In genomic region chr16:54942353-54942943, GRCh38 we compare ENCODE assay signal across 1 cellular context.
TF ChIP-seq lines count a peak whose summit lies in the region.

No MANE protein-coding gene starts in this region.

TF ChIP-seq in H1, 55 proteins besides CTCF, POLR2A, EP300 and RAD21:
- TF ChIP-seq MAX (IDR thresholded peaks at IDR 0.05) = no peak
- TF ChIP-seq PHF8 (conservative IDR thresholded peaks at IDR 0.05; ENCODE audit: low read depth, low read length) = no peak
- TF ChIP-seq RFX5 (IDR thresholded peaks at IDR 0.05; ENCODE audit: borderline replicate concordance, low read depth, low read length) = no peak
- no peak for TF ChIP-seq GABPA (IDR thresholded peaks at IDR 0.05; ENCODE audit: borderline replicate concordance, insufficient read depth, low read length)
- no peak for TF ChIP-seq POU5F1 (IDR thresholded peaks at IDR 0.05; ENCODE audit: low read depth, low read length)
- no peak for TF ChIP-seq RBBP5 (IDR thresholded peaks at IDR 0.05; ENCODE audit: borderline replicate concordance, low read depth, low read length)
- TF ChIP-seq NRF1 (IDR thresholded peaks at IDR 0.05; ENCODE audit: low read depth, low read length) = no peak
- no peak for TF ChIP-seq KDM1A (IDR thresholded peaks at IDR 0.05; ENCODE audit: borderline replicate concordance, low read length)
- TF ChIP-seq CHD7 (IDR thresholded peaks at IDR 0.05; ENCODE audit: insufficient replicate concordance, low read length) = no peak
- TF ChIP-seq TAF7 (optimal IDR thresholded peaks at IDR 0.05; ENCODE audit: borderline replicate concordance, low read depth, low read length) = no peak
- no peak for TF ChIP-seq SP4 (IDR thresholded peaks at IDR 0.05; ENCODE audit: low read length)
- TF ChIP-seq CBX8 (IDR thresholded peaks at IDR 0.05; ENCODE audit: borderline replicate concordance, low read depth, low read length) = no peak
- TF ChIP-seq SRF (IDR thresholded peaks at IDR 0.05; ENCODE audit: low read depth, low read length) = no peak
- no peak for TF ChIP-seq EZH2 (IDR thresholded peaks at IDR 0.05; ENCODE audit: low read depth, low read length, severe bottlenecking)
